In the genomic region with DNA sequence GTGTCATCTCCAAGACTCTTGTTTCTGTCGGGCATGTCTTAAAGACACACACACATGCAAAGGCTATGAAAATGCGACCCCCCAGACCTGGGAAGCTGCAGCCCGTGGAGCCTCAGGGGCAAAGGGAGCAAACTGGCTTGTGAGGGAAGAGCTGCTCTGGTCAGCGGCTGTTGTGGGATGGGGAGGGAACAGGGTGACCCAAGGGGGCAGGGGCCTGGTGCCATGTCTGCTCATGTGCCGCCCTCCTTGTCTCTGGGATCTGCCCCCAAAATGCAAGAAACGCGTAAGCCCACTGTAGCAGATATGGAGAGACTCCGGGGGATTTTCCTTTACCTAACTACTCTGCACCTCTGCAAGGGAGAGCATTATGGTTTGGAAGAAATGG, we compare ENCODE assay signal across 13 cellular contexts.
DNase-seq lines count a peak whose midpoint lies in the region; ATAC-seq and TF ChIP-seq lines count a peak whose summit lies in the region.
"Had no signal": no experiment of that assay in that cellular context is flagged by ENCODE, and none has a peak within 500 bp of the region (broad histone marks: within the 10 kb centered on the region; RNA-seq: fewer than 3 reads in every experiment).

No MANE protein-coding gene starts in this region.

- peak overlapping the region; percentile 91 for H3K27ac ChIP-seq in WERI-Rb-1
- H3K27ac ChIP-seq in dorsolateral prefrontal cortex: peak overlapping the region in 38 of 59 donors; percentile 6 to 81 (median 56)
- H3K27ac ChIP-seq in suprapubic skin: no peak overlapping the region

- no peak for TF ChIP-seq EP300 in suprapubic skin (IDR thresholded peaks at IDR 0.05)

- WGBS in suprapubic skin: 68% methylated on average over 6 of the region's 8 CpGs

- H3K9me3 ChIP-seq in WERI-Rb-1 (ENCODE audit: severe bottlenecking): no peaks in the 10 kb centered on the region
- no peaks in the 10 kb centered on the region for H3K9me3 ChIP-seq in suprapubic skin

- peaks cover 3% of the 10 kb centered on the region; the same call in 1 of the 2 replicates for H3K36me3 ChIP-seq in WERI-Rb-1
- no peaks in the 10 kb centered on the region for H3K36me3 ChIP-seq in suprapubic skin

- no peak for ATAC-seq in Right ventricle myocardium inferior

- no peak overlapping the region; the same call in 1 of the 2 replicates for H3K4me3 ChIP-seq in WERI-Rb-1 (ENCODE audit: low read depth, low read length)
- H3K4me3 ChIP-seq in dorsolateral prefrontal cortex: no peak overlapping the region
- no peak overlapping the region for H3K4me3 ChIP-seq in suprapubic skin

- TF ChIP-seq CTCF in WERI-Rb-1 (IDR thresholded peaks at IDR 0.05; ENCODE audit: low read depth, low read length) (no peak), dorsolateral prefrontal cortex (IDR thresholded peaks at IDR 0.05 in 54 of 56, conservative IDR thresholded peaks at IDR 0.05 in 2 of 56; ENCODE audit: low read depth in 1 of 56, partially characterized antibody in 56 of 56) (no peak), suprapubic skin (IDR thresholded peaks at IDR 0.05) (no peak)

- no peak for TF ChIP-seq POLR2A in suprapubic skin (IDR thresholded peaks at IDR 0.05)

- peaks cover 22% of the 10 kb centered on the region for H3K4me1 ChIP-seq in suprapubic skin

- intact Hi-C loops in cardiac septum (cut with DNase I): loop anchor here (10.0 kb wide), 1 partner anchor 497 kb away; no protein-coding TSS in a partner anchor
- intact Hi-C loops in Right ventricle myocardium inferior (cut with DNase I): no loop called here
- intact Hi-C loops in dorsolateral prefrontal cortex (cut with DNase I): loop anchor here in 1 of 2 donors (10.0 kb wide), 3 partner anchors 217 to 497 kb away; a partner anchor contains a TSS

- DNase-seq in cardiac septum (ENCODE audit: low spot score): peak; percentile 36
- DNase-seq in Right ventricle myocardium inferior (ENCODE audit: missing footprints): no peak
- DNase-seq in WERI-Rb-1: no peak
- no peak for DNase-seq in dorsolateral prefrontal cortex
- DNase-seq in suprapubic skin (ENCODE audit: low spot score in 2 of 2): peak; percentile 7 to 24
- no peak for DNase-seq in DMS79 treated with DMSO at 0.1 percent for 48 hours (lab: John Stamatoyannopoulos, UW)
- DNase-seq in globus pallidus (ENCODE audit: low spot score): no peak
- DNase-seq: Calu3; CD4-positive, alpha-beta memory T cell; COR-L47; DMS53; GOT3; HCEC 1CT had no signal

- no peaks in the 10 kb centered on the region for H3K27me3 ChIP-seq in WERI-Rb-1 (ENCODE audit: insufficient read depth, low read depth, severe bottlenecking)
- H3K27me3 ChIP-seq in dorsolateral prefrontal cortex: peaks cover 0 to 77% (median 7%) of the 10 kb centered on the region in 45 donors
- no peaks in the 10 kb centered on the region for H3K27me3 ChIP-seq in suprapubic skin

Comparison
In these comparisons a context has a peak if more than half of its experiments do, and no peak if none do; other contexts are left out.
1. DNase-seq: peak in cardiac septum (single experiment) and suprapubic skin (2 of 2); none in Right ventricle myocardium inferior (single experiment), WERI-Rb-1 (single experiment), dorsolateral prefrontal cortex (0 of 10), DMS79 treated with DMSO at 0.1 percent for 48 hours (single experiment) and globus pallidus (single experiment).